19 cellular contexts compared by ENCODE assay signal in the genomic region with DNA sequence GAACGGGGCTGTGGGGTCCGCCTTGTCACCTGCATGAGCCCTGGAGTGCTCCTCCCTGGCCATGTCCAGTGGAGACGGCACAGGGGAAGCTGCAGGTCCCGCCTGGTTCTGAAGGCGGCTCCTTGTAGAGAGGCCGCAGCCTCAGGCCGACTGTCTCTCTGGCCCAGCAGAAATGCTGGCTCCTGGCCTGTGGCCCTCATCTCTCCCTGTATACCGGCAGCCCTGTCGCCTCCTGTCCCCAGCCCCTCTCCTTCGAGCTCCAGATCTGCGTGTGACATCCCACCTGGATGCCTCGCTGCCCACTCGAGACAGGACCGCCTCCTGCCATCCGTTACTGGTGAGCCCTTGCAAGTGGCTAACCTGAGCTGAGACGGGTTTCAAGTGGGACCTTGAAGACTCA.
"Had no signal": no experiment of that assay in that cellular context is flagged by ENCODE, and none has a peak within 500 bp of the region (broad histone marks: within the 10 kb centered on the region; RNA-seq: fewer than 3 reads in every experiment).

No MANE protein-coding gene starts in this region.

- H3K4me3 ChIP-seq: heart left ventricle, left lung, lung, neural progenitor cell, pancreas, right lobe of liver, spleen, thoracic aorta, transverse colon had no signal

- H3K4me1 ChIP-seq: left lung, pancreas, right lobe of liver, transverse colon had no signal

- ATAC-seq: esophagus mucosa; left lung; natural killer cell treated with Interleukin-12 subunit alpha and Interleukin-12 subunit beta and Interleukin-15 and Interleukin-18, amount 100 ng/mL, for 72 hours; pancreas; right lobe of liver; stimulated activated memory B cell treated with anti-CD40 and anti-IgM and Interleukin-4, amounts not matched to agents 10 μg/mL and 1 μg/mL and 100 μg/mL, for 72 hours had no signal

- H3K27me3 ChIP-seq: neural progenitor cell, pancreas, right lobe of liver, transverse colon had no signal

- H3K9me3 ChIP-seq: heart left ventricle, left lung, pancreas, right lobe of liver, spleen, thoracic aorta, transverse colon had no signal

- H3K27ac ChIP-seq: left lung, neural progenitor cell, pancreas, right lobe of liver, spleen, thoracic aorta, transverse colon had no signal

- H3K4me2 ChIP-seq: neural progenitor cell had no signal

- DNase-seq: cortex of kidney; effector memory CD4-positive, alpha-beta T cell; kidney glomerular epithelial cell; mesenchymal stem cell; spleen; stimulated activated CD4-positive, alpha-beta T cell treated with anti-CD3 and anti-CD28 coated beads, Interleukin-15, amount 100 ng/mL, for 24 hours; stimulated activated CD4-positive, alpha-beta T cell treated with anti-CD3 and anti-CD28 coated beads, Interleukin-1b, Interleukin-23, amount 100 ng/mL, for 48 hours; stimulated activated CD4-positive, alpha-beta T cell treated with anti-CD3 and anti-CD28 coated beads, Interleukin-4, amount 100 ng/mL, for 24 hours; transverse colon had no signal

- H3K36me3 ChIP-seq: heart left ventricle, left lung, neural progenitor cell, pancreas, right lobe of liver, spleen, thoracic aorta, transverse colon had no signal

- H3K9ac ChIP-seq: neural progenitor cell had no signal
